Comparison of ENCODE assay signal across 10 cellular contexts in the genomic region with DNA sequence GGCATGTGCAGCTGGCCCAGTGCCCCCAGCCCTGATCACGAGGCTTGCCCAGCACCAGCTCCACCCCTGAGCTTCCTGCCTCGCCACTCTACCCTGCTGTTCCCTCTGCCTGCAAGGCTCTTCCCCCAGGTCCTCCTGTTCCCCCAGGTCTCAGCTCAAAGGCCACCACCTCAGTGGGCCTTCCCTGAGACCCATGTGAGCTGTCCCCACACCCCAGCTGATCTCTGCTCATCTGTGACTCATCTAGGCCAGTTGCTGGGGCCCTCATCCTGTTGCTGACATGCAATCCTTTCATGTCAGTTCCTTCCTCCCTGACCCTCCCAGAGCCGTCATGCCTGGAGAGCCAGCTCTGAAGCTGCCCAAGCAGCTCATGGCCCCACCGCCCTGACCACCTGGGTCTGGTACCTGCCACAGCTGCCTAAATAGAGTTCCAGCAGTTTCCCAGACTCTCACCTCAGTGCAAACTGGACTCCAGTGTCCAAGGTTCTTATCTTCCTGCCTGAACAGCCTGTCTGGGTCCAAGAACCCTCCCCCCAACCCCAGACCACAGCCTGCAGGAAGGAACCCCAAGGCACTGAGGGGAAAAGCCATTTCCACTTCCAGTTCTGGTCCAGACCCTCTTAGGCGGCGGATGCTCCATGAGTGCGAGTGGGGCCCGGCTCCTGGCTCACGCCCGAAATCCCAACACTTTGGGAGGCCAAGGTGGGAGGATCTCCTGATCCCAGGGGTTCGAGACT.
DNase-seq lines count a peak whose midpoint lies in the region; ATAC-seq and TF ChIP-seq lines count a peak whose summit lies in the region.
"Had no signal": no experiment of that assay in that cellular context is flagged by ENCODE, and none has a peak within 500 bp of the region (broad histone marks: within the 10 kb centered on the region; RNA-seq: fewer than 3 reads in every experiment).

No MANE protein-coding gene starts in this region.

- intact Hi-C loops in activated CD8-positive, alpha-beta T cell treated with anti-CD3 and anti-CD28 coated beads for 36 hours (cut with micrococcal nuclease): no loop called here

- no peak for TF ChIP-seq CTCF in activated CD8-positive, alpha-beta T cell treated with anti-CD3 and anti-CD28 coated beads for 36 hours (IDR thresholded peaks at IDR 0.05)

- CTCF ChIA-PET in activated CD8-positive, alpha-beta T cell treated with anti-CD3 and anti-CD28 coated beads for 36 hours (lab: Charles Lee): interaction anchor here (1.1 kb wide), 1 partner anchor 98 kb away, joined by 3 read pairs; no protein-coding TSS in a partner anchor

- peak overlapping the region; percentile 17 for H3K27ac Mint-ChIP-seq in activated CD8-positive, alpha-beta T cell treated with anti-CD3 and anti-CD28 coated beads for 36 hours

- peak; percentile 89 for ATAC-seq in activated CD8-positive, alpha-beta T cell treated with anti-CD3 and anti-CD28 coated beads for 36 hours
- no peak for ATAC-seq in GM21825 (IDR thresholded peaks at IDR 0.05; ENCODE audit: unreplicated experiment)

- H3K27me3 Mint-ChIP-seq in activated CD8-positive, alpha-beta T cell treated with anti-CD3 and anti-CD28 coated beads for 36 hours: no peaks in the 10 kb centered on the region

- H3K4me1 Mint-ChIP-seq in activated CD8-positive, alpha-beta T cell treated with anti-CD3 and anti-CD28 coated beads for 36 hours (ENCODE audit: low read depth): peaks cover 7% of the 10 kb centered on the region
- H3K4me1 Mint-ChIP-seq: nephron had no signal

- POLR2A ChIA-PET in activated CD8-positive, alpha-beta T cell treated with anti-CD3 and anti-CD28 coated beads for 36 hours (lab: Charles Lee): no interaction called here

- H3K4me3 Mint-ChIP-seq in activated CD8-positive, alpha-beta T cell treated with anti-CD3 and anti-CD28 coated beads for 36 hours: no peak overlapping the region
- H3K4me3 Mint-ChIP-seq: nephron had no signal

- DNase-seq in AG20443 (ENCODE audit: low spot score): peak; percentile 74
- DNase-seq in HPDE6-E6E7 (ENCODE audit: extremely low spot score): peak; percentile 12
- peak; percentile 56 for DNase-seq in activated CD8-positive, alpha-beta T cell treated with anti-CD3 and anti-CD28 coated beads for 36 hours
- peak; percentile 91 for DNase-seq in left kidney (ENCODE audit: low read depth, low spot score)
- DNase-seq in medulla oblongata (ENCODE audit: extremely low spot score): no peak
- DNase-seq in cerebellar cortex (ENCODE audit: low spot score): no peak
- DNase-seq in NCI-H1417 (lab: John Stamatoyannopoulos, UW): no peak
- DNase-seq: cerebellar nuclear complex had no signal

- peaks cover 4% of the 10 kb centered on the region for H3K9me3 Mint-ChIP-seq in activated CD8-positive, alpha-beta T cell treated with anti-CD3 and anti-CD28 coated beads for 36 hours

- H3K36me3 Mint-ChIP-seq in activated CD8-positive, alpha-beta T cell treated with anti-CD3 and anti-CD28 coated beads for 36 hours (ENCODE audit: low read depth): no peaks in the 10 kb centered on the region

Comparison
In these comparisons a context has a peak if more than half of its experiments do, and no peak if none do; other contexts are left out.
1. DNase-seq: peak in AG20443 (single experiment), HPDE6-E6E7 (single experiment), activated CD8-positive, alpha-beta T cell treated with anti-CD3 and anti-CD28 coated beads for 36 hours (single experiment) and left kidney (single experiment); none in medulla oblongata (single experiment), cerebellar cortex (single experiment) and NCI-H1417 (0 of 3).